Comparison of ENCODE assay signal across 1 cellular context in the genomic region with DNA sequence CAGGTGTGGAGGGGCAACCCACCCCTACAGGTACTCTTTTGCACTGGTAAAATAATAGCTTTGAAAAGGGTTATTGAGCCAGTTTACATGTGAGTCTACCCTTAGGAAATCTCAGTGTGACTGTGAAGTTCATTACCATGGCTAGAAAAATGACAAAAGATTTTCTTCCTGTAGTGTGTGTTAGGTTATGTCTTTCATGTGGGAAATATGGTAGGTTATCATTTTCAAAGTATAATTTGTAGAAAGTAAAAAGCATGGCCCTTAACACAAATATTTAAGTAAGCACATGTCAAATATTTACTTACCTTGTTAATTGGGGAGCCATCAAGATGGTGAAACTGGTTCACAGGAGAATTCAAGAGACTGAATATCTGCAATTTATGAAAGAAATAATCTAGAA.
TF ChIP-seq lines count a peak whose summit lies in the region.

No MANE protein-coding gene starts in this region.

TF ChIP-seq in H1, 55 proteins besides CTCF, POLR2A, EP300 and RAD21:
- TF ChIP-seq FOSL1 (IDR thresholded peaks at IDR 0.05; ENCODE audit: insufficient read depth, low read depth, low read length), result no peak
- TF ChIP-seq SP4 (IDR thresholded peaks at IDR 0.05; ENCODE audit: low read length), result no peak
- TF ChIP-seq GABPA (IDR thresholded peaks at IDR 0.05; ENCODE audit: borderline replicate concordance, insufficient read depth, low read length), result no peak
- no peak for TF ChIP-seq ZNF274 (IDR thresholded peaks at IDR 0.05; ENCODE audit: borderline replicate concordance, extremely low read depth, low read length)
- no peak for TF ChIP-seq SAP30 (IDR thresholded peaks at IDR 0.05; ENCODE audit: insufficient read depth, insufficient replicate concordance, low read length)
- TF ChIP-seq CHD1 (IDR thresholded peaks at IDR 0.05; ENCODE audit: low read depth, low read length), result no peak
- TF ChIP-seq BACH1 (IDR thresholded peaks at IDR 0.05; ENCODE audit: low read length), result no peak
- TF ChIP-seq SP1 (IDR thresholded peaks at IDR 0.05; ENCODE audit: low read depth, low read length), result no peak
- TF ChIP-seq ASH2L (IDR thresholded peaks at IDR 0.05; ENCODE audit: low read length), result no peak
- no peak for TF ChIP-seq EZH2 (IDR thresholded peaks at IDR 0.05; ENCODE audit: low read depth, low read length, severe bottlenecking)
- TF ChIP-seq, protein P1, sequence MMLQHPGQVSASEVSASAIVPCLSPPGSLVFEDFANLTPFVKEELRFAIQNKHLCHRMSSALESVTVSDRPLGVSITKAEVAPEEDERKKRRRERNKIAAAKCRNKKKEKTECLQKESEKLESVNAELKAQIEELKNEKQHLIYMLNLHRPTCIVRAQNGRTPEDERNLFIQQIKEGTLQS (IDR thresholded peaks at IDR 0.05; ENCODE audit: insufficient read depth, low read depth, low read length), result no peak
- TF ChIP-seq NANOG (IDR thresholded peaks at IDR 0.05; ENCODE audit: insufficient read depth, low read depth, low read length, poor library complexity, severe bottlenecking), result no peak
- TF ChIP-seq CEBPB (IDR thresholded peaks at IDR 0.05; ENCODE audit: low read depth, low read length), result no peak
- no peak for TF ChIP-seq CHD2 (IDR thresholded peaks at IDR 0.05; ENCODE audit: low read length)
- TF ChIP-seq MAX (IDR thresholded peaks at IDR 0.05), result no peak
- TF ChIP-seq TCF12 (IDR thresholded peaks at IDR 0.05; ENCODE audit: low read depth, low read length), result no peak
